Comparison of ENCODE assay signal across 16 cellular contexts in genomic region chr4:102196221-102196620, GRCh38.
DNase-seq lines count a peak whose midpoint lies in the region; ATAC-seq, FAIRE-seq and TF ChIP-seq lines count a peak whose summit lies in the region.
"Had no signal": no experiment of that assay in that cellular context is flagged by ENCODE, and none has a peak within 500 bp of the region (broad histone marks: within the 10 kb centered on the region; RNA-seq: fewer than 3 reads in every experiment).

No MANE protein-coding gene starts in this region.

- no peak overlapping the region for H3K27ac Mint-ChIP-seq in activated CD4-positive, alpha-beta T cell treated with anti-CD3 and anti-CD28 coated beads for 36 hours
- H3K27ac Mint-ChIP-seq: activated CD8-positive, alpha-beta memory T cell treated with anti-CD3 and anti-CD28 coated beads, Interleukin-2, amount 10 ng/mL, durations not matched to agents 7 days and 5 days; activated naive CD8-positive, alpha-beta T cell; memory B cell had no signal

- H3K4me3 Mint-ChIP-seq in activated CD4-positive, alpha-beta T cell treated with anti-CD3 and anti-CD28 coated beads for 36 hours = no peak overlapping the region
- H3K4me3 Mint-ChIP-seq: activated CD8-positive, alpha-beta memory T cell treated with anti-CD3 and anti-CD28 coated beads, Interleukin-2, amount 10 ng/mL, durations not matched to agents 7 days and 5 days; activated naive CD8-positive, alpha-beta T cell; memory B cell had no signal

- H3K27me3 ChIP-seq in SJCRH30 = no peaks in the 10 kb centered on the region

- no peaks in the 10 kb centered on the region for H3K9me3 ChIP-seq in SJCRH30 (replicated peaks)

- no peaks in the 10 kb centered on the region for H3K9me3 Mint-ChIP-seq in activated CD4-positive, alpha-beta T cell treated with anti-CD3 and anti-CD28 coated beads for 36 hours (ENCODE audit: low read depth)
- H3K9me3 Mint-ChIP-seq: memory B cell had no signal

- H3K4me3 ChIP-seq in SJCRH30 = no peak overlapping the region
- no peak overlapping the region for H3K4me3 ChIP-seq in fibroblast of mammary gland (ENCODE audit: control insufficient read depth, low read depth, low read length)
- no peak overlapping the region for H3K4me3 ChIP-seq in coronary artery
- H3K4me3 ChIP-seq: K562 had no signal

- H3K36me3 ChIP-seq in SJCRH30 = no peaks in the 10 kb centered on the region

- CTCF ChIA-PET in activated CD4-positive, alpha-beta T cell treated with anti-CD3 and anti-CD28 coated beads for 36 hours (lab: Charles Lee) = interaction anchor here (0.6 kb wide), 1 partner anchor 462 kb away, joined by 3 read pairs; no protein-coding TSS in a partner anchor

- H3K27ac ChIP-seq in SJCRH30 = no peak overlapping the region
- H3K27ac ChIP-seq in coronary artery = no peak overlapping the region

- H3K4me1 ChIP-seq in SJCRH30 = no peaks in the 10 kb centered on the region; the same call in 1 of the 2 replicates

- TF ChIP-seq CTCF in fibroblast of mammary gland (conservative IDR thresholded peaks at IDR 0.05; ENCODE audit: control insufficient read depth, insufficient read depth, low read depth, low read length) (no peak), coronary artery (IDR thresholded peaks at IDR 0.05) (no peak)

- H3K36me3 Mint-ChIP-seq in activated CD4-positive, alpha-beta T cell treated with anti-CD3 and anti-CD28 coated beads for 36 hours (ENCODE audit: low read depth) = no peaks in the 10 kb centered on the region
- H3K36me3 Mint-ChIP-seq: activated CD8-positive, alpha-beta memory T cell treated with anti-CD3 and anti-CD28 coated beads, Interleukin-2, amount 10 ng/mL, durations not matched to agents 7 days and 5 days; activated naive CD8-positive, alpha-beta T cell; memory B cell had no signal

- TF ChIP-seq POLR2A in H54 (IDR thresholded peaks at IDR 0.05; ENCODE audit: low read depth, low read length) = no peak

- H3K4me1 Mint-ChIP-seq in activated CD4-positive, alpha-beta T cell treated with anti-CD3 and anti-CD28 coated beads for 36 hours = peaks cover 15% of the 10 kb centered on the region
- H3K4me1 Mint-ChIP-seq: activated CD8-positive, alpha-beta memory T cell treated with anti-CD3 and anti-CD28 coated beads, Interleukin-2, amount 10 ng/mL, durations not matched to agents 7 days and 5 days; memory B cell had no signal

- ATAC-seq in activated CD4-positive, alpha-beta T cell treated with anti-CD3 and anti-CD28 coated beads for 36 hours = no peak
- no peak for ATAC-seq in HG03469 (IDR thresholded peaks at IDR 0.05; ENCODE audit: unreplicated experiment)
- ATAC-seq: activated CD8-positive, alpha-beta memory T cell treated with anti-CD3 and anti-CD28 coated beads, Interleukin-2, amount 10 ng/mL, durations not matched to agents 7 days and 5 days; K562 had no signal

- DNase-seq in A172 (ENCODE audit: low spot score) (peak; percentile 42), H54 (ENCODE audit: insufficient read length, low spot score) (no peak), SJCRH30 (peak; percentile 9 to 31), fibroblast of mammary gland (ENCODE audit: low read depth) (peak; percentile 23), coronary artery (ENCODE audit: low spot score) (no peak), SW480 (ENCODE audit: low spot score) (no peak)
- no peak for DNase-seq in activated CD4-positive, alpha-beta T cell treated with anti-CD3 and anti-CD28 coated beads for 36 hours
- DNase-seq: ACHN; activated CD8-positive, alpha-beta memory T cell treated with anti-CD3 and anti-CD28 coated beads, Interleukin-2, amount 10 ng/mL, durations not matched to agents 7 days and 5 days; DMS153; effector CD4-positive, alpha-beta T cell; NCI-H2171 had no signal

- no peaks in the 10 kb centered on the region for H3K27me3 Mint-ChIP-seq in activated CD4-positive, alpha-beta T cell treated with anti-CD3 and anti-CD28 coated beads for 36 hours
- H3K27me3 Mint-ChIP-seq: activated naive CD8-positive, alpha-beta T cell had no signal

- POLR2A ChIA-PET in activated CD4-positive, alpha-beta T cell treated with anti-CD3 and anti-CD28 coated beads for 36 hours (lab: Charles Lee) = no interaction called here

- intact Hi-C loops in activated CD4-positive, alpha-beta T cell treated with anti-CD3 and anti-CD28 coated beads for 36 hours (cut with DNase I, micrococcal nuclease) = no loop called here

- FAIRE-seq in H54 (lab: Jason Lieb, UNC) = peak; percentile 48
- FAIRE-seq: K562 had no signal

Comparison
In these comparisons a context has a peak if more than half of its experiments do, and no peak if none do; other contexts are left out.
1. DNase-seq: peak in A172 (single experiment), SJCRH30 (2 of 2) and fibroblast of mammary gland (single experiment); none in H54 (single experiment), coronary artery (single experiment), SW480 (single experiment) and activated CD4-positive, alpha-beta T cell treated with anti-CD3 and anti-CD28 coated beads for 36 hours (single experiment).